In genomic region chr12:16361142-16361783, GRCh38 we compare ENCODE assay signal across 22 cellular contexts. TPM values are rescaled to one million over a fixed set of nuclear protein-coding genes. Genes with fewer than 3 reads are reported as not detected.
A peak's percentile ranks its signal among the peaks of the same experiment; 100 is the strongest.
DNase-seq lines count a peak whose midpoint lies in the region; TF ChIP-seq lines count a peak whose summit lies in the region.
"Had no signal": no experiment of that assay in that cellular context is flagged by ENCODE, and none has a peak within 500 bp of the region (broad histone marks: within the 10 kb centered on the region; RNA-seq: fewer than 3 reads in every experiment).

No MANE protein-coding gene starts in this region.

- no peak for TF ChIP-seq POLR2A in ovary (IDR thresholded peaks at IDR 0.05)
- no peak for TF ChIP-seq POLR2A in stomach (IDR thresholded peaks at IDR 0.05)

- H3K18ac ChIP-seq in mesenchymal stem cell (ENCODE audit: low read depth in 1 of 2, low read length in 2 of 2), result peak overlapping the region in 1 of 2 experiments; percentile 24

- no peak overlapping the region for H2BK5ac ChIP-seq in mesenchymal stem cell (ENCODE audit: low read depth, low read length, poor library complexity, severe bottlenecking)

- no peaks in the 10 kb centered on the region for H3K27me3 Mint-ChIP-seq in HFFc6 (ENCODE audit: insufficient read depth)
- no peaks in the 10 kb centered on the region for H3K27me3 Mint-ChIP-seq in CD4-positive, alpha-beta memory T cell
- H3K27me3 Mint-ChIP-seq: natural killer cell treated with Interleukin-12 subunit alpha and Interleukin-12 subunit beta and Interleukin-15 and Interleukin-18, amount 100 ng/mL, for 72 hours had no signal

- H3K14ac ChIP-seq in mesenchymal stem cell (ENCODE audit: low read length in 2 of 2), result no peak overlapping the region

- no peaks in the 10 kb centered on the region for H3K9me3 Mint-ChIP-seq in HFFc6
- peaks cover 0 to 9% (median 1%) of the 10 kb centered on the region in 8 donors for H3K9me3 Mint-ChIP-seq in CD4-positive, alpha-beta memory T cell

- no peak overlapping the region for H2AK5ac ChIP-seq in mesenchymal stem cell (ENCODE audit: low read length, severe bottlenecking)

- TF ChIP-seq CTCF in HFFc6 (IDR thresholded peaks at IDR 0.05) (no peak), ovary (IDR thresholded peaks at IDR 0.05) (no peak), stomach (IDR thresholded peaks at IDR 0.05) (no peak)

- H3K36me3 Mint-ChIP-seq in HFFc6 (ENCODE audit: low read depth), result peaks cover 62% of the 10 kb centered on the region
- no peaks in the 10 kb centered on the region for H3K36me3 Mint-ChIP-seq in CD4-positive, alpha-beta memory T cell
- H3K36me3 Mint-ChIP-seq: natural killer cell treated with Interleukin-12 subunit alpha and Interleukin-12 subunit beta and Interleukin-15 and Interleukin-18, amount 100 ng/mL, for 72 hours had no signal

- H3K4me1 Mint-ChIP-seq in HFFc6 (ENCODE audit: low read depth), result peaks cover 42% of the 10 kb centered on the region
- no peaks in the 10 kb centered on the region for H3K4me1 Mint-ChIP-seq in CD4-positive, alpha-beta memory T cell

- CTCF ChIA-PET in CD4-positive, alpha-beta memory T cell (lab: Charles Lee; ENCODE audit: partially characterized antibody), result no interaction called here

- no peak overlapping the region for H3K4me2 ChIP-seq in mesenchymal stem cell (ENCODE audit: low read length, poor library complexity, severe bottlenecking)

- H3K9ac ChIP-seq in mesenchymal stem cell (ENCODE audit: low read length), result peak overlapping the region; percentile 17
- H3K9ac ChIP-seq: parathyroid adenoma had no signal

- no peak overlapping the region for H3K4ac ChIP-seq in mesenchymal stem cell (ENCODE audit: low read depth in 1 of 2, low read length in 2 of 2)

- peak overlapping the region in 1 of 2 experiments; percentile 63 for H2BK12ac ChIP-seq in mesenchymal stem cell (ENCODE audit: low read length in 2 of 2)

- H2AFZ ChIP-seq in mesenchymal stem cell (ENCODE audit: low read depth, low read length), result no peak overlapping the region
- H2AFZ ChIP-seq: parathyroid adenoma had no signal

- WGBS in mesenchymal stem cell, result 96% methylated on average over 7 of the region's 7 CpGs
- WGBS in ovary, 3 donors, result 74 to 81% (median 76%) methylated on average over 7 of the region's 7 CpGs
- 53 to 72% (median 60%) methylated on average over 7 of the region's 7 CpGs for whole genome bisulfite sequencing in stomach, 5 donors

- H3K36me3 ChIP-seq in mesenchymal stem cell (ENCODE audit: control insufficient read depth in 1 of 2, insufficient read depth in 2 of 2, low read depth in 1 of 2, low read length in 2 of 2), result peaks cover 5 to 99% of the 10 kb centered on the region in 2 experiments
- no peaks in the 10 kb centered on the region for H3K36me3 ChIP-seq in ovary
- no peaks in the 10 kb centered on the region for H3K36me3 ChIP-seq in CD4-positive, alpha-beta memory T cell (ENCODE audit: insufficient read depth, low read length)
- peaks cover 0 to 53% (median 1%) of the 10 kb centered on the region in 4 donors for H3K36me3 ChIP-seq in stomach

- no peak for TF ChIP-seq EP300 in ovary (IDR thresholded peaks at IDR 0.05)
- TF ChIP-seq EP300 in stomach (IDR thresholded peaks at IDR 0.05), result no peak

- H3K4me1 ChIP-seq in mesenchymal stem cell (ENCODE audit: control insufficient read depth, insufficient read depth, low read depth, low read length) (no peaks in the 10 kb centered on the region), ovary (ENCODE audit: insufficient read depth) (no peaks in the 10 kb centered on the region), stomach (no peaks in the 10 kb centered on the region)
- H3K4me1 ChIP-seq in CD4-positive, alpha-beta memory T cell (ENCODE audit: insufficient read depth, low read length), result no peaks in the 10 kb centered on the region
- H3K4me1 ChIP-seq: parathyroid adenoma had no signal

- DNase-seq in COLO668 (lab: John Stamatoyannopoulos, UW; ENCODE audit: unreplicated experiment) (peak; percentile 18), HFFc6 (no peak), NCI-H748 treated with DMSO at 0.1 percent for 48 hours (lab: John Stamatoyannopoulos, UW) (peak; percentile 42), mesenchymal stem cell (no peak), ovary (no peak), stomach (no peak)
- no peak for DNase-seq in CD4-positive, alpha-beta memory T cell
- DNase-seq in activated naive CD4-positive, alpha-beta T cell treated with Interleukin-2 at 50 U/mL for 16 hours, result no peak
- DNase-seq: activated CD4-positive, alpha-beta T cell treated with anti-CD3 and anti-CD28 coated beads, Interleukin-2, amount 50 U/mL, for 48 hours; activated CD4-positive, CD25-positive, alpha-beta regulatory T cell; activated effector memory CD4-positive, alpha-beta T cell treated with Interleukin-2 at 50 U/mL for 16 hours; adrenal gland; dermis blood vessel endothelial cell; DMS79; glutamatergic neuron; KG1; NCI-H774; OCI-M1; right cardiac atrium had no signal

- H3K4me3 ChIP-seq in mesenchymal stem cell (ENCODE audit: insufficient read depth in 1 of 2, low read depth in 1 of 2, low read length in 2 of 2) (no peak overlapping the region), ovary (no peak overlapping the region), stomach (no peak overlapping the region)
- no peak overlapping the region for H3K4me3 ChIP-seq in CD4-positive, alpha-beta memory T cell (ENCODE audit: low read length in 2 of 2)
- H3K4me3 ChIP-seq: adrenal gland had no signal

- H3K27me3 ChIP-seq in mesenchymal stem cell (ENCODE audit: control insufficient read depth in 1 of 2, insufficient read depth in 1 of 2, low read length in 2 of 2), result no peaks in the 10 kb centered on the region
- H3K27me3 ChIP-seq in ovary, result no peaks in the 10 kb centered on the region
- no peaks in the 10 kb centered on the region for H3K27me3 ChIP-seq in CD4-positive, alpha-beta memory T cell (ENCODE audit: insufficient read depth, low read length)
- H3K27me3 ChIP-seq in stomach, result no peaks in the 10 kb centered on the region
- H3K27me3 ChIP-seq: adrenal gland had no signal

- H3K79me1 ChIP-seq in mesenchymal stem cell (replicated peaks; ENCODE audit: low read length, poor library complexity, severe bottlenecking), result peaks cover 7% of the 10 kb centered on the region

- H3K4me3 Mint-ChIP-seq in HFFc6, result no peak overlapping the region; the same call in 1 of the 2 replicates
- H3K4me3 Mint-ChIP-seq in CD4-positive, alpha-beta memory T cell, result no peak overlapping the region
- H3K4me3 Mint-ChIP-seq: natural killer cell treated with Interleukin-12 subunit alpha and Interleukin-12 subunit beta and Interleukin-15 and Interleukin-18, amount 100 ng/mL, for 72 hours had no signal

- H3K27ac Mint-ChIP-seq in HFFc6, result peak overlapping the region; percentile 46; the same call in 1 of the 2 replicates
- no peak overlapping the region for H3K27ac Mint-ChIP-seq in CD4-positive, alpha-beta memory T cell
- H3K27ac Mint-ChIP-seq: natural killer cell treated with Interleukin-12 subunit alpha and Interleukin-12 subunit beta and Interleukin-15 and Interleukin-18, amount 100 ng/mL, for 72 hours had no signal

- no peak overlapping the region for H4K91ac ChIP-seq in mesenchymal stem cell (ENCODE audit: low read length)

- H3K27ac ChIP-seq in mesenchymal stem cell (ENCODE audit: low read length, poor library complexity, severe bottlenecking) (no peak overlapping the region), ovary (no peak overlapping the region), stomach (no peak overlapping the region)
- H3K27ac ChIP-seq in CD4-positive, alpha-beta memory T cell (ENCODE audit: low read depth, low read length), result no peak overlapping the region
- H3K27ac ChIP-seq: C4-2B, parathyroid adenoma had no signal

- intact Hi-C loops in ovary (cut with DNase I) (no loop called here), stomach (cut with DNase I; ENCODE audit: low total_unique reads) (no loop called here)
- intact Hi-C loops in CD4-positive, alpha-beta memory T cell (cut with micrococcal nuclease), result no loop called here

- H4K8ac ChIP-seq in mesenchymal stem cell (ENCODE audit: low read length), result no peak overlapping the region

- H2BK120ac ChIP-seq in mesenchymal stem cell (ENCODE audit: low read depth, low read length), result no peak overlapping the region

- H3K9me3 ChIP-seq in mesenchymal stem cell (ENCODE audit: control insufficient read depth, low read length), result no peaks in the 10 kb centered on the region
- no peaks in the 10 kb centered on the region for H3K9me3 ChIP-seq in ovary
- H3K9me3 ChIP-seq in CD4-positive, alpha-beta memory T cell (ENCODE audit: control insufficient read depth in 1 of 2, low read length in 2 of 2), result no peaks in the 10 kb centered on the region
- H3K9me3 ChIP-seq in stomach, result no peaks in the 10 kb centered on the region
- H3K9me3 ChIP-seq: adrenal gland had no signal

- H3K23ac ChIP-seq in mesenchymal stem cell (ENCODE audit: low read length in 2 of 2), result no peak overlapping the region

- POLR2A ChIA-PET in CD4-positive, alpha-beta memory T cell (lab: Charles Lee; ENCODE audit: partially characterized antibody), result no interaction called here

- no peak overlapping the region for H2BK15ac ChIP-seq in mesenchymal stem cell (ENCODE audit: low read depth, poor library complexity, severe bottlenecking)

RNA-seq across cellular contexts. Expression of gene MGST1, which starts 13.8 kb away (rescaled TPM):
- total RNA-seq in HFFc6 (2021; fragmentation: NEBNext Ultra II Directional; extraction: Animal tissue kit (Norgen Biotek cat#: 25700)), result 100 to 1,000 TPM; 293 to 411 (median 371) TPM
- 725 TPM for polyA plus RNA-seq in mesenchymal stem cell (2013, experiment 1 of 2)
- polyA plus RNA-seq in mesenchymal stem cell (2013, experiment 2 of 2), result 719 TPM
- total RNA-seq in ovary, result 10 to 100 TPM in 4 of 7 donors, 1 to 10 TPM in 2, under 1 TPM in 1; 0.45 to 48.0 (median 11.8) TPM
- 100 to 1,000 TPM in 1 of 2 donors, 1 to 10 TPM in 1; 5.9 to 521 TPM for polyA plus RNA-seq in ovary
- total RNA-seq in CD4-positive, alpha-beta memory T cell, result 1 to 10 TPM; 1.2 to 2.3 TPM
- not detected for polyA plus RNA-seq in CD4-positive, alpha-beta memory T cell
- 100 to 1,000 TPM in 2 of 5 donors, 10 to 100 TPM in 3; 54.7 to 171 (median 67.8) TPM for total RNA-seq in stomach
- polyA plus RNA-seq in stomach, result 100 to 1,000 TPM in 2 of 3 donors, 10 to 100 TPM in 1; 62.2 to 163 (median 109) TPM

Comparison
In these comparisons a context has a peak if more than half of its experiments do, and no peak if none do; other contexts are left out.
1. DNase-seq: peak in COLO668 (single experiment) and NCI-H748 treated with DMSO at 0.1 percent for 48 hours (single experiment); none in HFFc6 (single experiment), mesenchymal stem cell (single experiment), ovary (0 of 5), CD4-positive, alpha-beta memory T cell (0 of 5), stomach (single experiment) and activated naive CD4-positive, alpha-beta T cell treated with Interleukin-2 at 50 U/mL for 16 hours (single experiment).